ENCODE assay signal across 6 cellular contexts in genomic region chr17:7383742-7384488, GRCh38.
DNase-seq lines count a peak whose midpoint lies in the region; ATAC-seq lines count a peak whose summit lies in the region.

No MANE protein-coding gene starts in this region.

- DNase-seq in NCI-H748 treated with DMSO at 0.1 percent for 48 hours (lab: John Stamatoyannopoulos, UW) = peak; percentile 85
- peak; percentile 81 for DNase-seq in central memory CD4-positive, alpha-beta T cell
- DNase-seq in nucleus accumbens (lab: John Stamatoyannopoulos, UW) = peak in 33 of 56 donors; percentile 6 to 83 (median 62)
- DNase-seq in DMS53 (lab: John Stamatoyannopoulos, UW) = no peak
- no peak for DNase-seq in NCI-H446 treated with DMSO at 0.1 percent for 48 hours (lab: John Stamatoyannopoulos, UW)

- ATAC-seq in GM18858 (IDR thresholded peaks at IDR 0.05; ENCODE audit: unreplicated experiment) = peak; percentile 42

Comparison
In these comparisons a context has a peak if more than half of its experiments do, and no peak if none do; other contexts are left out.
1. DNase-seq: peak in NCI-H748 treated with DMSO at 0.1 percent for 48 hours (single experiment), central memory CD4-positive, alpha-beta T cell (single experiment) and nucleus accumbens (33 of 56); none in DMS53 (single experiment) and NCI-H446 treated with DMSO at 0.1 percent for 48 hours (single experiment).